ENCODE assay signal across 8 cellular contexts in the genomic region with DNA sequence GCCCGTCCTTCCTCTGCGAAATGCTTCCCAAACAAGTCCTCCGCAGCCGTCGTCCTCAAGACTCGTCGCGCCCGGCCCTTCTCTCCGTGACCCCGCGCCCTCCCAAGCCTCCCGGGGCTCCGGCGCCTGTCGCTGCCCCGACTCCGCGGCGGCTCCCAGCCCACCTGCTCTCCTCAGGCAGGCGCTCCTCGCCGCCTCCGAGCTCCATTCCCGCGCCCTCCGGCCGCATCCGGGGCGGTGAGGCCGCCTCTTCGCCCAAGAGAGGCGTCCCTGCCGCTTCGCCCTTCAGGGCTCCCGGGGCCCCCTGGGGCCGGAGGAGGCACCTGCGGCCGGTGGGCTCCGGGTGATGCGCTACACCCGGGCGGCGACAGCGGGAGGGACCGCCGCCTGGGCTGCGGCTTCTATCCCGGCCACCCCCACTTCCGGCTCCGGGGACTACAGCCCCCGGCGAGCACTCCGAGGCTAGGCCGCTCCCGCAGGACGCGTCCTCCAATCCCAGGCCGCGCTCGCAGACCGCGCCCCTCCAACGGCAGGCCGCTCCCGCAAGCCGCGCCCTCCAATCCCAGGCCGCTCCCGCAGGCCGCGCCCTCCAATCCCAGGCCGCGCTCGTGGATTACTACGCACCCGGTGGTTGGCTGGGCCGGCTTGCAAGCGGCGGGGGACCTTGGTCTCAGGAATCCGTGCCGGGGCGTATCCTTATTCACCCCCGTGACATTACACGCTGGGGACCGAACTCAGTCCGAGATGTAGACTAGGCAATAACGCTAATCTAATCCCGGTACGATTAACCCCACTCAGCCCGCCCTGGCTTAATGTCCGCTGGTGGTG. TPM values are rescaled to one million over a fixed set of nuclear protein-coding genes. Genes with fewer than 3 reads are reported as not detected.
A peak's percentile ranks its signal among the peaks of the same experiment; 100 is the strongest.
DNase-seq lines count a peak whose midpoint lies in the region; FAIRE-seq and TF ChIP-seq lines count a peak whose summit lies in the region.

A gene (minus strand): TSS at position 414 of the 828 bp plus-strand sequence. CDS start 185 bp downstream, at position 229.

- H3K79me1 ChIP-seq in neuronal stem cell (ENCODE audit: low read depth, low read length): peaks cover 7% of the 10 kb centered on the region

- peak within 1 kb of the TSS; percentile 93 for H3K4me2 ChIP-seq in neuronal stem cell (ENCODE audit: insufficient read depth, low read length, poor library complexity, severe bottlenecking)

- H3K27ac ChIP-seq in neuronal stem cell (replicated peaks; ENCODE audit: low read length): peak within 1 kb of the TSS; percentile 75
- H3K27ac ChIP-seq in subcutaneous abdominal adipose tissue (ENCODE audit: low read depth, low read length): peak within 1 kb of the TSS; percentile 76

- FAIRE-seq in frontal cortex (lab: Jason Lieb, UNC): no peak

- H2BK12ac ChIP-seq in neuronal stem cell (ENCODE audit: low read length): peak within 1 kb of the TSS; percentile 73

- peaks cover 0 to 4% of the 10 kb centered on the region in 2 donors for H3K9me3 ChIP-seq in neuronal stem cell (replicated peaks in 1 of 2; ENCODE audit: control insufficient read depth in 2 of 2, insufficient read depth in 1 of 2, low read depth in 1 of 2, low read length in 2 of 2)
- no peaks in the 10 kb centered on the region for H3K9me3 ChIP-seq in subcutaneous abdominal adipose tissue (ENCODE audit: control insufficient read depth in 5 of 5, low read length in 5 of 5)

- H3K4me3 ChIP-seq in HFF-Myc (replicated peaks; ENCODE audit: low read depth, low read length) (peak within 1 kb of the TSS; percentile 84), neuronal stem cell (ENCODE audit: low read length in 2 of 2) (peak within 1 kb of the TSS; percentile 71 to 100), subcutaneous abdominal adipose tissue (ENCODE audit: low read depth in 1 of 5, low read length in 5 of 5) (peak within 1 kb of the TSS; percentile 74 to 97 (median 87))

- H3K27me3 ChIP-seq in neuronal stem cell (ENCODE audit: control insufficient read depth in 3 of 3, insufficient read depth in 3 of 3, low read depth in 1 of 3, low read length in 3 of 3) (no peaks in the 10 kb centered on the region), subcutaneous abdominal adipose tissue (ENCODE audit: control insufficient read depth in 5 of 5, insufficient read depth in 4 of 5, low read length in 5 of 5) (no peaks in the 10 kb centered on the region)

- no peak for TF ChIP-seq CTCF in HFF-Myc (IDR thresholded peaks at IDR 0.05; ENCODE audit: low read depth, low read length, missing control alignments)

- no CpG with 5 or more reads among the region's 92 CpGs for WGBS in neuronal stem cell (ENCODE audit: extremely low coverage in 2 of 2, insufficient read length in 2 of 2, insufficient replicate concordance in 1 of 2), 2 donors

- no peak within 1 kb of the TSS for H4K91ac ChIP-seq in neuronal stem cell (ENCODE audit: low read depth, low read length, poor library complexity)

- peak; percentile 68 for DNase-seq in GM04503 (ENCODE audit: low read depth)
- DNase-seq in HFF-Myc (ENCODE audit: extremely low read depth, low read depth): peak; percentile 71
- DNase-seq in NAMALWA (ENCODE audit: low spot score): peak; percentile 96
- peak; percentile 94 for DNase-seq in SK-MEL-5 (ENCODE audit: low read depth, low spot score)
- peak; percentile 95 for DNase-seq in activated naive CD4-positive, alpha-beta T cell treated with Interleukin-2 at 50 U/mL for 16 hours
- DNase-seq in frontal cortex (ENCODE audit: low spot score in 2 of 2): peak; percentile 98
- peak; percentile 93 for DNase-seq in neuronal stem cell (ENCODE audit: low spot score)

- H3K36me3 ChIP-seq in neuronal stem cell (replicated peaks in 1 of 2; ENCODE audit: control insufficient read depth in 2 of 2, insufficient read depth in 2 of 2, low read length in 2 of 2): no peaks in the 10 kb centered on the region
- peaks cover 0 to 2% (median 0%) of the 10 kb centered on the region in 5 donors for H3K36me3 ChIP-seq in subcutaneous abdominal adipose tissue (ENCODE audit: control insufficient read depth in 5 of 5, insufficient read depth in 5 of 5, low read length in 5 of 5)

- peak within 1 kb of the TSS; percentile 85 for H2BK15ac ChIP-seq in neuronal stem cell (ENCODE audit: low read length)

- H2BK5ac ChIP-seq in neuronal stem cell (ENCODE audit: low read length): no peak within 1 kb of the TSS

- peak within 1 kb of the TSS; percentile 47 for H2BK120ac ChIP-seq in neuronal stem cell (ENCODE audit: low read depth, low read length)

- H3K4me1 ChIP-seq in neuronal stem cell (ENCODE audit: control insufficient read depth in 2 of 2, insufficient read depth in 1 of 2, low read depth in 1 of 2, low read length in 2 of 2) (peaks cover 4 to 5% of the 10 kb centered on the region in 2 donors), subcutaneous abdominal adipose tissue (ENCODE audit: control insufficient read depth in 5 of 5, insufficient read depth in 5 of 5, low read length in 5 of 5) (peaks cover 3 to 26% (median 23%) of the 10 kb centered on the region in 5 donors)

- H2AK5ac ChIP-seq in neuronal stem cell (ENCODE audit: low read depth, low read length): no peak within 1 kb of the TSS

- H3K23ac ChIP-seq in neuronal stem cell (ENCODE audit: low read depth, low read length, poor library complexity): peak within 1 kb of the TSS; percentile 65

- peak within 1 kb of the TSS; percentile 56 for H3K14ac ChIP-seq in neuronal stem cell (ENCODE audit: low read length)

- in situ Hi-C loops in SK-MEL-5 (cut with HindIII; ENCODE audit: low pct_unique_long_range_greater_than_20kb, low sequenced_read_pairs): no loop called here

- H3K9ac ChIP-seq in neuronal stem cell (ENCODE audit: low read depth, low read length, poor library complexity) (peak within 1 kb of the TSS; percentile 95), subcutaneous abdominal adipose tissue (ENCODE audit: low read length in 5 of 5) (peak within 1 kb of the TSS; percentile 73 to 89 (median 82))

- H4K8ac ChIP-seq in neuronal stem cell (ENCODE audit: low read depth, low read length): no peak within 1 kb of the TSS

- H3K4ac ChIP-seq in neuronal stem cell (ENCODE audit: low read length): no peak within 1 kb of the TSS

- peak within 1 kb of the TSS; percentile 90 for H3K18ac ChIP-seq in neuronal stem cell (ENCODE audit: low read length)

- peak within 1 kb of the TSS; percentile 91 for H2AFZ ChIP-seq in neuronal stem cell (ENCODE audit: low read length)

RNA-seq across cellular contexts. Expression of the gene that starts here (rescaled TPM):
- 24.6 and 27.1 TPM in 2 replicates for total RNA-seq in SK-MEL-5 (2014; rRNA removed; shearing (Covaris generic))
- polyA plus RNA-seq in SK-MEL-5 (2015; cell fraction: cytosol; rRNA removed): 29.2 and 29.6 TPM in 2 replicates
- 38.9 and 60.3 TPM in 2 replicates for polyA plus RNA-seq in SK-MEL-5 (2015; cell fraction: nucleus; rRNA removed)
- total RNA-seq in frontal cortex: 27.3 TPM
- 12.0 TPM for polyA plus RNA-seq in neuronal stem cell (2013, experiment 1 of 2)
- 12.0 TPM for polyA plus RNA-seq in neuronal stem cell (2013, experiment 2 of 2)

Comparison
In these comparisons a context has a peak if more than half of its experiments do, and no peak if none do; other contexts are left out.
1. Peak in every context shown above with its lines: DNase-seq, H3K4me3 ChIP-seq and H3K27ac ChIP-seq.